ENCODE assay signal across 24 cellular contexts in genomic region chr12:59357811-59358210, GRCh38.
DNase-seq lines count a peak whose midpoint lies in the region; ATAC-seq, FAIRE-seq and TF ChIP-seq lines count a peak whose summit lies in the region.
"Had no signal": no experiment of that assay in that cellular context is flagged by ENCODE, and none has a peak within 500 bp of the region (broad histone marks: within the 10 kb centered on the region; RNA-seq: fewer than 3 reads in every experiment).

No MANE protein-coding gene starts in this region.

- no peaks in the 10 kb centered on the region for H3K79me1 ChIP-seq in IMR-90 (ENCODE audit: low read depth in 1 of 2, low read length in 2 of 2)

- no peaks in the 10 kb centered on the region for H3K9me3 Mint-ChIP-seq in T-helper 2 cell treated with Interferon-gamma antibody and Interleukin-4, amounts not matched to agents 5 μg/mL and 100 μg/mL, for 36 hours
- H3K9me3 Mint-ChIP-seq: stimulated activated naive CD8-positive, alpha-beta T cell treated with anti-CD3 and anti-CD28 coated beads, Interleukin-15, Interleukin-2, amounts not matched to agents 100 ng/mL and 50 ng/mL, for 24 hours had no signal

- H3K4me2 ChIP-seq in IMR-90 (ENCODE audit: low read depth, low read length) (no peak overlapping the region), endothelial cell of umbilical vein (ENCODE audit: insufficient read depth, low read length) (no peak overlapping the region)

- H3K4me3 ChIP-seq in IMR-90 (ENCODE audit: insufficient read depth, low read depth, low read length), result no peak overlapping the region
- H3K4me3 ChIP-seq in endothelial cell of umbilical vein (replicated peaks in 1 of 3; ENCODE audit: insufficient read depth in 1 of 3, low read depth in 1 of 3, low read length in 3 of 3), result no peak overlapping the region
- H3K4me3 ChIP-seq: gastrocnemius medialis, tibial nerve had no signal

- WGBS in IMR-90 (ENCODE audit: extremely low coverage in 2 of 2, insufficient read length in 1 of 2), 2 experiments, result no CpG with 5 or more reads among the region's 1 CpG

- H3K18ac ChIP-seq in IMR-90 (ENCODE audit: low read depth, low read length), result peak overlapping the region; percentile 55

- H2AK5ac ChIP-seq in IMR-90 (ENCODE audit: low read depth, low read length), result no peak overlapping the region

- H3K27ac Mint-ChIP-seq in T-helper 2 cell treated with Interferon-gamma antibody and Interleukin-4, amounts not matched to agents 5 μg/mL and 100 μg/mL, for 36 hours, result no peak overlapping the region
- H3K27ac Mint-ChIP-seq: CD14-positive monocyte; mesothelial cell of epicardium; stimulated activated naive CD8-positive, alpha-beta T cell treated with anti-CD3 and anti-CD28 coated beads, Interleukin-15, Interleukin-2, amounts not matched to agents 100 ng/mL and 50 ng/mL, for 24 hours had no signal

- H4K5ac ChIP-seq in IMR-90 (ENCODE audit: low read depth, low read length), result peak overlapping the region; percentile 78

- H3K27me3 ChIP-seq in IMR-90 (ENCODE audit: control insufficient read depth, insufficient read depth, low read length) (no peaks in the 10 kb centered on the region), endothelial cell of umbilical vein (ENCODE audit: control insufficient read depth in 2 of 2, insufficient read depth in 2 of 2, low read length in 2 of 2) (no peaks in the 10 kb centered on the region)
- H3K27me3 ChIP-seq: gastrocnemius medialis, tibial nerve had no signal

- POLR2A ChIA-PET in IMR-90 (lab: Charles Lee; ENCODE audit: unreplicated experiment) (no interaction called here), endothelial cell of umbilical vein (lab: Charles Lee) (no interaction called here)

- H3K36me3 ChIP-seq in IMR-90 (ENCODE audit: control insufficient read depth, insufficient read depth, low read length) (no peaks in the 10 kb centered on the region), endothelial cell of umbilical vein (ENCODE audit: control insufficient read depth in 2 of 2, extremely low read depth in 1 of 2, insufficient read depth in 2 of 2, low read length in 2 of 2) (no peaks in the 10 kb centered on the region)
- H3K36me3 ChIP-seq: gastrocnemius medialis, tibial nerve had no signal

- H3K27ac ChIP-seq in IMR-90 (ENCODE audit: insufficient read depth, low read length), result peak overlapping the region; percentile 52; the same call in 1 of the 2 replicates
- no peak overlapping the region for H3K27ac ChIP-seq in endothelial cell of umbilical vein (ENCODE audit: insufficient read depth, low read depth, low read length)
- H3K27ac ChIP-seq: gastrocnemius medialis, tibial nerve had no signal

- no peak overlapping the region for H3K23ac ChIP-seq in IMR-90 (ENCODE audit: low read depth, low read length)

- peak overlapping the region in 1 of 2 experiments; percentile 78; a peak in 2 of 4 replicates for H4K8ac ChIP-seq in IMR-90 (ENCODE audit: low read depth in 2 of 2, low read length in 2 of 2)

- peak overlapping the region; percentile 49 for H2BK5ac ChIP-seq in IMR-90 (ENCODE audit: low read depth, low read length, poor library complexity, severe bottlenecking)

- no peaks in the 10 kb centered on the region for H3K79me2 ChIP-seq in endothelial cell of umbilical vein (ENCODE audit: control insufficient read depth, insufficient read depth, low read length)

- dilution Hi-C loops in IMR-90 (cut with HindIII; ENCODE audit: low sequenced_read_pairs, unreplicated experiment), result no loop called here
- dilution Hi-C loops in endothelial cell of umbilical vein (cut with MboI; ENCODE audit: extremely low pct_ligation_motif_present, low sequenced_read_pairs), result no loop called here

- H3K4ac ChIP-seq in IMR-90 (ENCODE audit: low read depth, low read length), result no peak overlapping the region

- ATAC-seq in IMR-90 (ENCODE audit: low read depth), result peak; percentile 44
- ATAC-seq: gastrocnemius medialis, left colon had no signal

- H3K9ac ChIP-seq in IMR-90 (ENCODE audit: low read depth, low read length) (no peak overlapping the region), endothelial cell of umbilical vein (replicated peaks; ENCODE audit: extremely low read depth, insufficient read depth, low read length) (no peak overlapping the region)

- H3K4me1 ChIP-seq in IMR-90 (ENCODE audit: control insufficient read depth, insufficient read depth, low read length), result no peaks in the 10 kb centered on the region
- no peaks in the 10 kb centered on the region for H3K4me1 ChIP-seq in endothelial cell of umbilical vein (ENCODE audit: control insufficient read depth, extremely low read depth, insufficient read depth, low read length)
- H3K4me1 ChIP-seq: gastrocnemius medialis, tibial nerve had no signal

- H3K9me1 ChIP-seq in IMR-90 (ENCODE audit: insufficient read depth, low read length) (no peaks in the 10 kb centered on the region), endothelial cell of umbilical vein (replicated peaks; ENCODE audit: control insufficient read depth, extremely low read depth, insufficient read depth, low read length) (no peaks in the 10 kb centered on the region)

- no peaks in the 10 kb centered on the region for H3K9me3 ChIP-seq in IMR-90 (ENCODE audit: control insufficient read depth, insufficient read depth, low read length)
- H3K9me3 ChIP-seq in endothelial cell of umbilical vein (replicated peaks; ENCODE audit: control insufficient read depth, insufficient read depth, low read length), result no peaks in the 10 kb centered on the region
- H3K9me3 ChIP-seq: gastrocnemius medialis, tibial nerve had no signal

- no peaks in the 10 kb centered on the region for H3K27me3 Mint-ChIP-seq in T-helper 2 cell treated with Interferon-gamma antibody and Interleukin-4, amounts not matched to agents 5 μg/mL and 100 μg/mL, for 36 hours (ENCODE audit: low read depth)

- no TSS peak for BruUV-seq in IMR-90 (replicated peaks; lab: Mats Ljungman, UMichigan)
- BruUV-seq in endothelial cell of umbilical vein (replicated peaks; lab: Mats Ljungman, UMichigan), result no TSS peak

- no peak for FAIRE-seq in endothelial cell of umbilical vein (lab: Jason Lieb, UNC)
- FAIRE-seq: small intestine had no signal

- no peak for TF ChIP-seq POLR2A in IMR-90 (IDR thresholded peaks at IDR 0.05; ENCODE audit: low read depth, low read length)
- TF ChIP-seq POLR2A in endothelial cell of umbilical vein (IDR thresholded peaks at IDR 0.05; ENCODE audit: low read depth, low read length), result no peak

- in situ Hi-C loops in IMR-90 (cut with MboI; ENCODE audit: low sequenced_read_pairs), result no loop called here

- no peak overlapping the region for H3K56ac ChIP-seq in IMR-90 (ENCODE audit: extremely low read depth, insufficient read depth, low read length)

- TF ChIP-seq CTCF in IMR-90 (conservative IDR thresholded peaks at IDR 0.05; ENCODE audit: low read depth, low read length) (no peak), endothelial cell of umbilical vein (IDR thresholded peaks at IDR 0.05; ENCODE audit: extremely low read depth in 1 of 2, insufficient read depth in 1 of 2, low read depth in 1 of 2, low read length in 2 of 2) (no peak)

- H4K20me1 ChIP-seq in IMR-90 (ENCODE audit: insufficient read depth, low read length) (no peaks in the 10 kb centered on the region), endothelial cell of umbilical vein (replicated peaks; ENCODE audit: control insufficient read depth, extremely low read depth, insufficient read depth, low read length) (no peaks in the 10 kb centered on the region)

- H3K36me3 Mint-ChIP-seq in T-helper 2 cell treated with Interferon-gamma antibody and Interleukin-4, amounts not matched to agents 5 μg/mL and 100 μg/mL, for 36 hours (ENCODE audit: low read depth), result no peaks in the 10 kb centered on the region
- H3K36me3 Mint-ChIP-seq: CD14-positive monocyte, mesothelial cell of epicardium had no signal

- intact Hi-C loops in IMR-90 (cut with micrococcal nuclease), result no loop called here
- intact Hi-C loops in endothelial cell of umbilical vein (cut with micrococcal nuclease), result no loop called here

- no peak overlapping the region for H2AK9ac ChIP-seq in IMR-90 (replicated peaks; ENCODE audit: low read depth, low read length, poor library complexity)

- no peaks in the 10 kb centered on the region for H3K4me1 Mint-ChIP-seq in T-helper 2 cell treated with Interferon-gamma antibody and Interleukin-4, amounts not matched to agents 5 μg/mL and 100 μg/mL, for 36 hours (ENCODE audit: low read depth)
- H3K4me1 Mint-ChIP-seq: CD14-positive monocyte had no signal

- H2BK120ac ChIP-seq in IMR-90 (ENCODE audit: low read depth, low read length), result peak overlapping the region; percentile 88

- H2AFZ ChIP-seq in IMR-90 (replicated peaks; ENCODE audit: low read length, poor library complexity), result peak overlapping the region; percentile 71
- H2AFZ ChIP-seq in endothelial cell of umbilical vein (ENCODE audit: low read depth, low read length), result peak overlapping the region; percentile 80

- no peak overlapping the region for H3K4me3 Mint-ChIP-seq in T-helper 2 cell treated with Interferon-gamma antibody and Interleukin-4, amounts not matched to agents 5 μg/mL and 100 μg/mL, for 36 hours
- H3K4me3 Mint-ChIP-seq: CD14-positive monocyte; mesothelial cell of epicardium; stimulated activated naive CD8-positive, alpha-beta T cell treated with anti-CD3 and anti-CD28 coated beads, Interleukin-15, Interleukin-2, amounts not matched to agents 100 ng/mL and 50 ng/mL, for 24 hours had no signal

- H2BK20ac ChIP-seq in IMR-90 (ENCODE audit: low read depth, low read length), result peak overlapping the region; percentile 53; the same call in 1 of the 2 replicates

- peak; percentile 6 for DNase-seq in ELF-1 (ENCODE audit: low read depth, low spot score)
- DNase-seq in IMR-90, result peak; percentile 2
- no peak for DNase-seq in endothelial cell of umbilical vein (ENCODE audit: low read depth, low spot score)
- peak; percentile 2 for DNase-seq in left kidney (ENCODE audit: low read depth, low spot score)
- no peak for DNase-seq in stimulated activated CD4-positive, alpha-beta T cell treated with anti-CD3 and anti-CD28 coated beads, Interleukin-1b, Interleukin-23, amount 100 ng/mL, for 48 hours
- no peak for DNase-seq in SW480 (ENCODE audit: low spot score)
- DNase-seq in NCI-H69 (lab: John Stamatoyannopoulos, UW), result no peak
- no peak for DNase-seq in T-helper 2 cell treated with Interferon-gamma antibody and Interleukin-4, amounts not matched to agents 5 μg/mL and 100 μg/mL, for 36 hours (ENCODE audit: low spot score)
- DNase-seq: activated gamma-delta T cell; dermis blood vessel endothelial cell; gastrocnemius medialis; Karpas-422; left colon; NCI-H1417; NCI-H2107; NCI-H526 treated with DMSO at 0.1 percent for 48 hours; SHP77; small intestine; stimulated activated CD4-positive, alpha-beta T cell treated with anti-CD3 and anti-CD28 coated beads, Interleukin-4, amount 100 ng/mL, for 1 hour; T-helper 1 cell had no signal

- H4K91ac ChIP-seq in IMR-90 (ENCODE audit: insufficient read depth, low read depth, low read length), result peak overlapping the region; percentile 56

- no peak for TF ChIP-seq RAD21 in IMR-90 (IDR thresholded peaks at IDR 0.05; ENCODE audit: low read length)

- no peak overlapping the region for H2BK15ac ChIP-seq in IMR-90 (ENCODE audit: low read depth, low read length)

- CTCF ChIA-PET in IMR-90 (lab: Yijun Ruan, JAX), result no interaction called here
- CTCF ChIA-PET in endothelial cell of umbilical vein (lab: Charles Lee), result interaction anchor here (1.7 kb wide), 1 partner anchor 193 kb away, joined by 5 read pairs; no protein-coding TSS in a partner anchor

- no peak overlapping the region for H3K14ac ChIP-seq in IMR-90 (replicated peaks; ENCODE audit: low read depth, low read length)

TF ChIP-seq in endothelial cell of umbilical vein, 7 proteins besides CTCF, POLR2A, EP300 and RAD21 (continues in another document):
- TF ChIP-seq POLR2AphosphoS5 (IDR thresholded peaks at IDR 0.05; ENCODE audit: insufficient read depth, low read depth, low read length), result no peak

Comparison
In these comparisons a context has a peak if more than half of its experiments do, and no peak if none do; other contexts are left out.
1. DNase-seq: peak in ELF-1 (single experiment), IMR-90 (single experiment) and left kidney (single experiment); none in endothelial cell of umbilical vein (single experiment), stimulated activated CD4-positive, alpha-beta T cell treated with anti-CD3 and anti-CD28 coated beads, Interleukin-1b, Interleukin-23, amount 100 ng/mL, for 48 hours (single experiment), SW480 (single experiment), NCI-H69 (single experiment) and T-helper 2 cell treated with Interferon-gamma antibody and Interleukin-4, amounts not matched to agents 5 μg/mL and 100 μg/mL, for 36 hours (single experiment).